Comparison of ENCODE assay signal across 18 cellular contexts in the genomic region with DNA sequence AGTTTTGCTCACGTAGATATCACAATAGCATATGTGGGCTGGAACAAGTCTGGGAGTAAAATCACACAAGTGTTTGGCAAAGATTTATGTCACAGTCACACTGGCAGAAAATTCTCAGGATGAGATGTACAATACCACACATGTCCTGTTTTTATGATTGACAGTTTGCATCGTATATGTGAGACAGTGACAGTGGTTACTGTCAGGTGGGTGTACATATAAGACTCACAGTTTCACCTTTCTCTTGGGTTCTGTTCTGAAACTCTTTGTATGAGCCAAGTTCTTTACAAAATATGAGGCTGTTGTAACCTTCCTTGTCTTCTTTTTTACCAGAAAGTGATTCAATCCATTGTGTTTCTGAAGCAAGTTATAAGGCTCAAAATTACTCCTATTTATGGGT.
DNase-seq lines count a peak whose midpoint lies in the region; ATAC-seq lines count a peak whose summit lies in the region.
"Had no signal": no experiment of that assay in that cellular context is flagged by ENCODE, and none has a peak within 500 bp of the region (broad histone marks: within the 10 kb centered on the region; RNA-seq: fewer than 3 reads in every experiment).

No MANE protein-coding gene starts in this region.

- peaks cover 9% of the 10 kb centered on the region for H3K4me1 Mint-ChIP-seq in activated CD4-positive, alpha-beta memory T cell treated with anti-CD3 and anti-CD28 coated beads for 36 hours (ENCODE audit: low read depth)
- H3K4me1 Mint-ChIP-seq in activated CD4-positive, alpha-beta memory T cell treated with anti-CD3 and anti-CD28 coated beads, Interleukin-2, amount 10 ng/mL, durations not matched to agents 7 days and 5 days: no peaks in the 10 kb centered on the region
- peaks cover 2% of the 10 kb centered on the region for H3K4me1 Mint-ChIP-seq in activated naive CD4-positive, alpha-beta T cell treated with anti-CD3 and anti-CD28 coated beads for 36 hours (ENCODE audit: low read depth)
- peaks cover 5% of the 10 kb centered on the region for H3K4me1 Mint-ChIP-seq in activated T-helper 17 cell treated with anti-CD3 and anti-CD28 coated beads, Interleukin-2, amount 50 U/mL, for 72 hours
- H3K4me1 Mint-ChIP-seq in stimulated activated effector memory CD8-positive, alpha-beta T cell treated with anti-CD3 and anti-CD28 coated beads, Interleukin-12 subunit alpha, Interleukin-12 subunit beta, amount 100 ng/mL, for 72 hours: peaks cover 6% of the 10 kb centered on the region
- H3K4me1 Mint-ChIP-seq in activated CD4-positive, alpha-beta T cell treated with anti-CD3 and anti-CD28 coated beads, Interleukin-2, amount 10 ng/mL, durations not matched to agents 7 days and 5 days: no peaks in the 10 kb centered on the region
- H3K4me1 Mint-ChIP-seq: CD14-positive monocyte; CD4-positive, alpha-beta memory T cell; CD4-positive, CD25-positive, alpha-beta regulatory T cell; CD8-positive, alpha-beta memory T cell had no signal

- POLR2A ChIA-PET in activated CD4-positive, alpha-beta memory T cell treated with anti-CD3 and anti-CD28 coated beads for 36 hours (lab: Charles Lee): no interaction called here
- POLR2A ChIA-PET in activated CD4-positive, alpha-beta memory T cell treated with anti-CD3 and anti-CD28 coated beads, Interleukin-2, amount 10 ng/mL, durations not matched to agents 7 days and 5 days (lab: Charles Lee): no interaction called here
- POLR2A ChIA-PET in activated CD4-positive, alpha-beta T cell treated with anti-CD3 and anti-CD28 coated beads, Interleukin-2, amount 10 ng/mL, durations not matched to agents 7 days and 5 days (lab: Charles Lee): no interaction called here

- intact Hi-C loops in activated CD4-positive, alpha-beta memory T cell treated with anti-CD3 and anti-CD28 coated beads for 36 hours (cut with micrococcal nuclease): loop anchor here (1.0 to 10.0 kb wide), 2 partner anchors 59 to 80 kb away; no protein-coding TSS in a partner anchor
- intact Hi-C loops in activated naive CD4-positive, alpha-beta T cell treated with anti-CD3 and anti-CD28 coated beads for 36 hours (cut with micrococcal nuclease): loop anchor here (5.0 kb wide), 1 partner anchor 457 kb away; no protein-coding TSS in a partner anchor

- H3K27me3 Mint-ChIP-seq in activated CD4-positive, alpha-beta memory T cell treated with anti-CD3 and anti-CD28 coated beads for 36 hours: no peaks in the 10 kb centered on the region
- H3K27me3 Mint-ChIP-seq in activated CD4-positive, alpha-beta memory T cell treated with anti-CD3 and anti-CD28 coated beads, Interleukin-2, amount 10 ng/mL, durations not matched to agents 7 days and 5 days: no peaks in the 10 kb centered on the region
- H3K27me3 Mint-ChIP-seq in activated naive CD4-positive, alpha-beta T cell treated with anti-CD3 and anti-CD28 coated beads for 36 hours (ENCODE audit: low read depth): no peaks in the 10 kb centered on the region
- no peaks in the 10 kb centered on the region for H3K27me3 Mint-ChIP-seq in activated T-helper 17 cell treated with anti-CD3 and anti-CD28 coated beads, Interleukin-2, amount 50 U/mL, for 72 hours
- no peaks in the 10 kb centered on the region for H3K27me3 Mint-ChIP-seq in activated CD4-positive, alpha-beta T cell treated with anti-CD3 and anti-CD28 coated beads, Interleukin-2, amount 10 ng/mL, durations not matched to agents 7 days and 5 days
- H3K27me3 Mint-ChIP-seq: CD4-positive, alpha-beta memory T cell; CD4-positive, CD25-positive, alpha-beta regulatory T cell; CD8-positive, alpha-beta memory T cell had no signal

- CTCF ChIA-PET in activated CD4-positive, alpha-beta memory T cell treated with anti-CD3 and anti-CD28 coated beads for 36 hours (lab: Charles Lee): no interaction called here
- CTCF ChIA-PET in activated CD4-positive, alpha-beta memory T cell treated with anti-CD3 and anti-CD28 coated beads, Interleukin-2, amount 10 ng/mL, durations not matched to agents 7 days and 5 days (lab: Charles Lee): no interaction called here
- CTCF ChIA-PET in activated naive CD4-positive, alpha-beta T cell treated with anti-CD3 and anti-CD28 coated beads for 36 hours (lab: Charles Lee): no interaction called here
- CTCF ChIA-PET in activated CD4-positive, alpha-beta T cell treated with anti-CD3 and anti-CD28 coated beads, Interleukin-2, amount 10 ng/mL, durations not matched to agents 7 days and 5 days (lab: Charles Lee): no interaction called here

- H3K9me3 Mint-ChIP-seq in activated CD4-positive, alpha-beta memory T cell treated with anti-CD3 and anti-CD28 coated beads for 36 hours: no peaks in the 10 kb centered on the region
- H3K9me3 Mint-ChIP-seq in activated CD4-positive, alpha-beta memory T cell treated with anti-CD3 and anti-CD28 coated beads, Interleukin-2, amount 10 ng/mL, durations not matched to agents 7 days and 5 days: no peaks in the 10 kb centered on the region
- H3K9me3 Mint-ChIP-seq in activated naive CD4-positive, alpha-beta T cell treated with anti-CD3 and anti-CD28 coated beads, Interleukin-2, amount 50 U/mL, for 72 hours: no peaks in the 10 kb centered on the region
- H3K9me3 Mint-ChIP-seq in activated naive CD4-positive, alpha-beta T cell treated with anti-CD3 and anti-CD28 coated beads for 36 hours: no peaks in the 10 kb centered on the region
- no peaks in the 10 kb centered on the region for H3K9me3 Mint-ChIP-seq in activated T-helper 17 cell treated with anti-CD3 and anti-CD28 coated beads, Interleukin-2, amount 50 U/mL, for 72 hours
- no peaks in the 10 kb centered on the region for H3K9me3 Mint-ChIP-seq in stimulated activated effector memory CD8-positive, alpha-beta T cell treated with anti-CD3 and anti-CD28 coated beads, Interleukin-12 subunit alpha, Interleukin-12 subunit beta, amount 100 ng/mL, for 72 hours
- no peaks in the 10 kb centered on the region for H3K9me3 Mint-ChIP-seq in activated CD4-positive, alpha-beta T cell treated with anti-CD3 and anti-CD28 coated beads, Interleukin-2, amount 10 ng/mL, durations not matched to agents 7 days and 5 days
- H3K9me3 Mint-ChIP-seq: CD14-positive monocyte; CD4-positive, alpha-beta memory T cell; CD4-positive, CD25-positive, alpha-beta regulatory T cell; CD8-positive, alpha-beta memory T cell had no signal

- no peak overlapping the region for H3K4me3 Mint-ChIP-seq in activated CD4-positive, alpha-beta memory T cell treated with anti-CD3 and anti-CD28 coated beads for 36 hours
- no peak overlapping the region for H3K4me3 Mint-ChIP-seq in activated CD4-positive, alpha-beta memory T cell treated with anti-CD3 and anti-CD28 coated beads, Interleukin-2, amount 10 ng/mL, durations not matched to agents 7 days and 5 days
- H3K4me3 Mint-ChIP-seq in activated naive CD4-positive, alpha-beta T cell treated with anti-CD3 and anti-CD28 coated beads for 36 hours: no peak overlapping the region
- no peak overlapping the region for H3K4me3 Mint-ChIP-seq in activated T-helper 17 cell treated with anti-CD3 and anti-CD28 coated beads, Interleukin-2, amount 50 U/mL, for 72 hours
- H3K4me3 Mint-ChIP-seq in stimulated activated effector memory CD8-positive, alpha-beta T cell treated with anti-CD3 and anti-CD28 coated beads, Interleukin-12 subunit alpha, Interleukin-12 subunit beta, amount 100 ng/mL, for 72 hours: no peak overlapping the region
- H3K4me3 Mint-ChIP-seq in activated CD4-positive, alpha-beta T cell treated with anti-CD3 and anti-CD28 coated beads, Interleukin-2, amount 10 ng/mL, durations not matched to agents 7 days and 5 days: no peak overlapping the region
- H3K4me3 Mint-ChIP-seq: CD14-positive monocyte; CD4-positive, alpha-beta memory T cell; CD4-positive, CD25-positive, alpha-beta regulatory T cell; CD8-positive, alpha-beta memory T cell had no signal

- H3K27ac Mint-ChIP-seq in activated CD4-positive, alpha-beta memory T cell treated with anti-CD3 and anti-CD28 coated beads for 36 hours: peak overlapping the region; percentile 47
- no peak overlapping the region for H3K27ac Mint-ChIP-seq in activated CD4-positive, alpha-beta memory T cell treated with anti-CD3 and anti-CD28 coated beads, Interleukin-2, amount 10 ng/mL, durations not matched to agents 7 days and 5 days
- no peak overlapping the region for H3K27ac Mint-ChIP-seq in activated naive CD4-positive, alpha-beta T cell treated with anti-CD3 and anti-CD28 coated beads, Interleukin-2, amount 50 U/mL, for 72 hours
- H3K27ac Mint-ChIP-seq in activated naive CD4-positive, alpha-beta T cell treated with anti-CD3 and anti-CD28 coated beads for 36 hours: no peak overlapping the region
- peak overlapping the region; percentile 93 for H3K27ac Mint-ChIP-seq in activated T-helper 17 cell treated with anti-CD3 and anti-CD28 coated beads, Interleukin-2, amount 50 U/mL, for 72 hours
- H3K27ac Mint-ChIP-seq in stimulated activated effector memory CD8-positive, alpha-beta T cell treated with anti-CD3 and anti-CD28 coated beads, Interleukin-12 subunit alpha, Interleukin-12 subunit beta, amount 100 ng/mL, for 72 hours: no peak overlapping the region
- H3K27ac Mint-ChIP-seq in activated CD4-positive, alpha-beta T cell treated with anti-CD3 and anti-CD28 coated beads, Interleukin-2, amount 10 ng/mL, durations not matched to agents 7 days and 5 days: no peak overlapping the region
- H3K27ac Mint-ChIP-seq: CD14-positive monocyte; CD4-positive, alpha-beta memory T cell; CD4-positive, CD25-positive, alpha-beta regulatory T cell; CD8-positive, alpha-beta memory T cell had no signal

- no peaks in the 10 kb centered on the region for H3K36me3 Mint-ChIP-seq in activated CD4-positive, alpha-beta memory T cell treated with anti-CD3 and anti-CD28 coated beads for 36 hours
- H3K36me3 Mint-ChIP-seq in activated CD4-positive, alpha-beta memory T cell treated with anti-CD3 and anti-CD28 coated beads, Interleukin-2, amount 10 ng/mL, durations not matched to agents 7 days and 5 days (ENCODE audit: low read depth): no peaks in the 10 kb centered on the region
- no peaks in the 10 kb centered on the region for H3K36me3 Mint-ChIP-seq in activated naive CD4-positive, alpha-beta T cell treated with anti-CD3 and anti-CD28 coated beads, Interleukin-2, amount 50 U/mL, for 72 hours
- no peaks in the 10 kb centered on the region for H3K36me3 Mint-ChIP-seq in activated naive CD4-positive, alpha-beta T cell treated with anti-CD3 and anti-CD28 coated beads for 36 hours (ENCODE audit: low read depth)
- H3K36me3 Mint-ChIP-seq in activated T-helper 17 cell treated with anti-CD3 and anti-CD28 coated beads, Interleukin-2, amount 50 U/mL, for 72 hours (ENCODE audit: low read depth): no peaks in the 10 kb centered on the region
- H3K36me3 Mint-ChIP-seq in stimulated activated effector memory CD8-positive, alpha-beta T cell treated with anti-CD3 and anti-CD28 coated beads, Interleukin-12 subunit alpha, Interleukin-12 subunit beta, amount 100 ng/mL, for 72 hours: no peaks in the 10 kb centered on the region
- H3K36me3 Mint-ChIP-seq in activated CD4-positive, alpha-beta T cell treated with anti-CD3 and anti-CD28 coated beads, Interleukin-2, amount 10 ng/mL, durations not matched to agents 7 days and 5 days (ENCODE audit: low read depth): no peaks in the 10 kb centered on the region
- H3K36me3 Mint-ChIP-seq: CD14-positive monocyte; CD4-positive, alpha-beta memory T cell; CD4-positive, CD25-positive, alpha-beta regulatory T cell; CD8-positive, alpha-beta memory T cell had no signal

- no peak for DNase-seq in activated CD4-positive, alpha-beta memory T cell treated with anti-CD3 and anti-CD28 coated beads for 36 hours
- no peak for DNase-seq in activated CD4-positive, alpha-beta memory T cell treated with anti-CD3 and anti-CD28 coated beads, Interleukin-2, amount 10 ng/mL, durations not matched to agents 7 days and 5 days
- no peak for DNase-seq in activated naive CD4-positive, alpha-beta T cell treated with anti-CD3 and anti-CD28 coated beads, Interleukin-2, amount 50 U/mL, for 72 hours (ENCODE audit: low spot score in 2 of 2)
- DNase-seq in activated naive CD4-positive, alpha-beta T cell treated with anti-CD3 and anti-CD28 coated beads for 36 hours: no peak
- no peak for DNase-seq in stimulated activated effector memory CD8-positive, alpha-beta T cell treated with anti-CD3 and anti-CD28 coated beads, Interleukin-12 subunit alpha, Interleukin-12 subunit beta, amount 100 ng/mL, for 72 hours (ENCODE audit: low spot score in 2 of 2)
- no peak for DNase-seq in activated CD4-positive, alpha-beta T cell treated with anti-CD3 and anti-CD28 coated beads, Interleukin-2, amount 10 ng/mL, durations not matched to agents 7 days and 5 days
- DNase-seq: 8988T; ACHN; BE2C; C1 segment of cervical spinal cord; CD4-positive, alpha-beta memory T cell; CD4-positive, CD25-positive, alpha-beta regulatory T cell; CD8-positive, alpha-beta memory T cell; COR-L47; DMS79 treated with DMSO at 0.1 percent for 48 hours; GF-D8 had no signal

- ATAC-seq in activated naive CD4-positive, alpha-beta T cell treated with anti-CD3 and anti-CD28 coated beads, Interleukin-2, amount 50 U/mL, for 72 hours: peak; percentile 43 to 72
- ATAC-seq in activated T-helper 17 cell treated with anti-CD3 and anti-CD28 coated beads, Interleukin-2, amount 50 U/mL, for 72 hours (replicated peaks): peak; percentile 66
- ATAC-seq in stimulated activated effector memory CD8-positive, alpha-beta T cell treated with anti-CD3 and anti-CD28 coated beads, Interleukin-12 subunit alpha, Interleukin-12 subunit beta, amount 100 ng/mL, for 72 hours: peak; percentile 72

Comparison
In these comparisons a context has a peak if more than half of its experiments do, and no peak if none do; other contexts are left out.
1. H3K27ac Mint-ChIP-seq: peak in activated CD4-positive, alpha-beta memory T cell treated with anti-CD3 and anti-CD28 coated beads for 36 hours (single experiment) and activated T-helper 17 cell treated with anti-CD3 and anti-CD28 coated beads, Interleukin-2, amount 50 U/mL, for 72 hours (single experiment); none in activated CD4-positive, alpha-beta memory T cell treated with anti-CD3 and anti-CD28 coated beads, Interleukin-2, amount 10 ng/mL, durations not matched to agents 7 days and 5 days (single experiment), activated naive CD4-positive, alpha-beta T cell treated with anti-CD3 and anti-CD28 coated beads, Interleukin-2, amount 50 U/mL, for 72 hours (0 of 2), activated naive CD4-positive, alpha-beta T cell treated with anti-CD3 and anti-CD28 coated beads for 36 hours (single experiment), stimulated activated effector memory CD8-positive, alpha-beta T cell treated with anti-CD3 and anti-CD28 coated beads, Interleukin-12 subunit alpha, Interleukin-12 subunit beta, amount 100 ng/mL, for 72 hours (single experiment) and activated CD4-positive, alpha-beta T cell treated with anti-CD3 and anti-CD28 coated beads, Interleukin-2, amount 10 ng/mL, durations not matched to agents 7 days and 5 days (single experiment).
2. Peak in every context shown above with its lines, with median percentiles within 50 percentile points of each other: ATAC-seq.